1 cellular context compared by ENCODE assay signal in the genomic region with DNA sequence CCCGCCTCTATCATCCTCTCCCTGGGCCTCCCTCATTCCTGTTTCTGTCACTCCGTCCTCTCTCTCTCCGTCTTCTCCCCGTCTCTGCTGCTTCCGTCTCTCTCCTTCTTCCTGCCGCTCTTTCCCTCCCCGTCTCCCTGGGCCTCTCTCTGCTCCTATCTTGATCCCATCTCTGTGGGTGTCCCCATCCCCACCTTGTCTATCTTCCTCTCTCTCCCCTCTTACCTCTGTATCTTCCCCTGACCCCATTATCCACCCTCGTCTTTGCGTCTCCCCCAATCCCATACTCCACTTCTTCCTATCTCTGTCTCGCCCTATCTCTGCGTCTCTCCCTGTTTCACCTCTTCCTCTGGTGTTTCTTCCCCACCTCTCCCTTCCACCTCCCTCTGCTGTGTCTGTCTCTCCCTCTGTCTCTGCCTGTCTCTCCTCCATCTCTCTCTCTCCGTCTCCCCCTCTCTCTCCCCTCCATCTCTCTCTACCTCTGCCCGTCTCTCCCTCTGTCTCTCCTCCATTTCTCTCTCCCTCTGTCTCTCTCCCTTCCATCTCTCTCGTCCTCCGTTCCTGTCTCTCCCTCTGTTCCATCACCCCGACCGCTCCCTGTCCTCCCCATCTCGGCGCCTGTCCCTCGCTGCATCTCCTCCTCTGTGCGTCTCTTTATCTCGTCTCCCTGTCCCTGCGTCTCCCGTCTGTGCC.
A peak's percentile ranks its signal among the peaks of the same experiment; 100 is the strongest.
TF ChIP-seq lines count a peak whose summit lies in the region.

No MANE protein-coding gene starts in this region.

TF ChIP-seq in K562, 482 proteins besides CTCF, POLR2A, EP300 and RAD21 (continued from another document):
- TF ChIP-seq, protein P1, sequence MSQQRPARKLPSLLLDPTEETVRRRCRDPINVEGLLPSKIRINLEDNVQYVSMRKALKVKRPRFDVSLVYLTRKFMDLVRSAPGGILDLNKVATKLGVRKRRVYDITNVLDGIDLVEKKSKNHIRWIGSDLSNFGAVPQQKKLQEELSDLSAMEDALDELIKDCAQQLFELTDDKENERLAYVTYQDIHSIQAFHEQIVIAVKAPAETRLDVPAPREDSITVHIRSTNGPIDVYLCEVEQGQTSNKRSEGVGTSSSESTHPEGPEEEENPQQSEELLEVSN (IDR thresholded peaks at IDR 0.05; ENCODE audit: borderline replicate concordance in 1 of 2, extremely low read depth in 1 of 2, insufficient read depth in 1 of 2, insufficient read length in 1 of 2, low read depth in 1 of 2, low read length in 1 of 2, poor library complexity in 1 of 2, severe bottlenecking in 1 of 2), result no peak
- TF ChIP-seq SIN3B (IDR thresholded peaks at IDR 0.05; ENCODE audit: low read depth) (no peak), SOX6 (IDR thresholded peaks at IDR 0.05) (no peak), DPF2 (IDR thresholded peaks at IDR 0.05) (peak; percentile 86), NBN (IDR thresholded peaks at IDR 0.05; ENCODE audit: low read depth) (peak; percentile 81; the same call in 1 of the 2 replicates), DIDO1 (tag; IDR thresholded peaks at IDR 0.05; ENCODE audit: low read depth) (peak; percentile 52; the same call in 1 of the 2 replicates), ARNT (IDR thresholded peaks at IDR 0.05) (peak; percentile 56 to 61; a peak in 2 of 4 replicates), ATF7 (IDR thresholded peaks at IDR 0.05) (no peak), ARID1B (IDR thresholded peaks at IDR 0.05) (peak; percentile 74), HMGN3 (IDR thresholded peaks at IDR 0.05; ENCODE audit: borderline replicate concordance, extremely low read depth, insufficient read length, low read depth, low read length) (no peak)
- TF ChIP-seq, protein P2, sequence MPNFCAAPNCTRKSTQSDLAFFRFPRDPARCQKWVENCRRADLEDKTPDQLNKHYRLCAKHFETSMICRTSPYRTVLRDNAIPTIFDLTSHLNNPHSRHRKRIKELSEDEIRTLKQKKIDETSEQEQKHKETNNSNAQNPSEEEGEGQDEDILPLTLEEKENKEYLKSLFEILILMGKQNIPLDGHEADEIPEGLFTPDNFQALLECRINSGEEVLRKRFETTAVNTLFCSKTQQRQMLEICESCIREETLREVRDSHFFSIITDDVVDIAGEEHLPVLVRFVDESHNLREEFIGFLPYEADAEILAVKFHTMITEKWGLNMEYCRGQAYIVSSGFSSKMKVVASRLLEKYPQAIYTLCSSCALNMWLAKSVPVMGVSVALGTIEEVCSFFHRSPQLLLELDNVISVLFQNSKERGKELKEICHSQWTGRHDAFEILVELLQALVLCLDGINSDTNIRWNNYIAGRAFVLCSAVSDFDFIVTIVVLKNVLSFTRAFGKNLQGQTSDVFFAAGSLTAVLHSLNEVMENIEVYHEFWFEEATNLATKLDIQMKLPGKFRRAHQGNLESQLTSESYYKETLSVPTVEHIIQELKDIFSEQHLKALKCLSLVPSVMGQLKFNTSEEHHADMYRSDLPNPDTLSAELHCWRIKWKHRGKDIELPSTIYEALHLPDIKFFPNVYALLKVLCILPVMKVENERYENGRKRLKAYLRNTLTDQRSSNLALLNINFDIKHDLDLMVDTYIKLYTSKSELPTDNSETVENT (CRISPR knock-in tag; IDR thresholded peaks at IDR 0.05), result no peak
- TF ChIP-seq, protein P3, sequence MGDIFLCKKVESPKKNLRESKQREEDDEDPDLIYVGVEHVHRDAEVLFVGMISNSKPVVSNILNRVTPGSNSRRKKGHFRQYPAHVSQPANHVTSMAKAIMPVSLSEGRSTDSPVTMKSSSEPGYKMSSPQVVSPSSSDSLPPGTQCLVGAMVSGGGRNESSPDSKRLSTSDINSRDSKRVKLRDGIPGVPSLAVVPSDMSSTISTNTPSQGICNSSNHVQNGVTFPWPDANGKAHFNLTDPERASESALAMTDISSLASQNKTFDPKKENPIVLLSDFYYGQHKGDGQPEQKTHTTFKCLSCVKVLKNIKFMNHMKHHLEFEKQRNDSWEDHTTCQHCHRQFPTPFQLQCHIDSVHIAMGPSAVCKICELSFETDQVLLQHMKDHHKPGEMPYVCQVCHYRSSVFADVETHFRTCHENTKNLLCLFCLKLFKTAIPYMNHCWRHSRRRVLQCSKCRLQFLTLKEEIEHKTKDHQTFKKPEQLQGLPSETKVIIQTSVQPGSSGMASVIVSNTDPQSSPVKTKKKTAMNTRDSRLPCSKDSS (IDR thresholded peaks at IDR 0.05; ENCODE audit: low read depth, partially characterized antibody), result no peak
- TF ChIP-seq, protein P4, sequence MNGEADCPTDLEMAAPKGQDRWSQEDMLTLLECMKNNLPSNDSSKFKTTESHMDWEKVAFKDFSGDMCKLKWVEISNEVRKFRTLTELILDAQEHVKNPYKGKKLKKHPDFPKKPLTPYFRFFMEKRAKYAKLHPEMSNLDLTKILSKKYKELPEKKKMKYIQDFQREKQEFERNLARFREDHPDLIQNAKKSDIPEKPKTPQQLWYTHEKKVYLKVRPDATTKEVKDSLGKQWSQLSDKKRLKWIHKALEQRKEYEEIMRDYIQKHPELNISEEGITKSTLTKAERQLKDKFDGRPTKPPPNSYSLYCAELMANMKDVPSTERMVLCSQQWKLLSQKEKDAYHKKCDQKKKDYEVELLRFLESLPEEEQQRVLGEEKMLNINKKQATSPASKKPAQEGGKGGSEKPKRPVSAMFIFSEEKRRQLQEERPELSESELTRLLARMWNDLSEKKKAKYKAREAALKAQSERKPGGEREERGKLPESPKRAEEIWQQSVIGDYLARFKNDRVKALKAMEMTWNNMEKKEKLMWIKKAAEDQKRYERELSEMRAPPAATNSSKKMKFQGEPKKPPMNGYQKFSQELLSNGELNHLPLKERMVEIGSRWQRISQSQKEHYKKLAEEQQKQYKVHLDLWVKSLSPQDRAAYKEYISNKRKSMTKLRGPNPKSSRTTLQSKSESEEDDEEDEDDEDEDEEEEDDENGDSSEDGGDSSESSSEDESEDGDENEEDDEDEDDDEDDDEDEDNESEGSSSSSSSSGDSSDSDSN (IDR thresholded peaks at IDR 0.05; ENCODE audit: borderline replicate concordance in 1 of 2, low read depth in 2 of 2, low read length in 2 of 2), result peak in 1 of 2 experiments; percentile 27; a peak in 1 of 4 replicates
- TF ChIP-seq, protein P5, sequence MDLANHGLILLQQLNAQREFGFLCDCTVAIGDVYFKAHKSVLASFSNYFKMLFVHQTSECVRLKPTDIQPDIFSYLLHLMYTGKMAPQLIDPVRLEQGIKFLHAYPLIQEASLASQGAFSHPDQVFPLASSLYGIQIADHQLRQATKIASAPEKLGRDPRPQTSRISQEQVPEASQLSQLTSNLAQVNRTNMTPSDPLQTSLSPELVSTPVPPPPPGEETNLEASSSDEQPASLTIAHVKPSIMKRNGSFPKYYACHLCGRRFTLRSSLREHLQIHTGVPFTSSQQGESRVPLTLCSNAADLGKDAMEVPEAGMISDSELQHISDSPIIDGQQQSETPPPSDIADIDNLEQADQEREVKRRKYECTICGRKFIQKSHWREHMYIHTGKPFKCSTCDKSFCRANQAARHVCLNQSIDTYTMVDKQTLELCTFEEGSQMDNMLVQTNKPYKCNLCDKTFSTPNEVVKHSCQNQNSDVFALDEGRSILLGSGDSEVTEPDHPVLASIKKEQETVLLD (IDR thresholded peaks at IDR 0.05), result peak; percentile 79
